21 cellular contexts compared by ENCODE assay signal in the genomic region with DNA sequence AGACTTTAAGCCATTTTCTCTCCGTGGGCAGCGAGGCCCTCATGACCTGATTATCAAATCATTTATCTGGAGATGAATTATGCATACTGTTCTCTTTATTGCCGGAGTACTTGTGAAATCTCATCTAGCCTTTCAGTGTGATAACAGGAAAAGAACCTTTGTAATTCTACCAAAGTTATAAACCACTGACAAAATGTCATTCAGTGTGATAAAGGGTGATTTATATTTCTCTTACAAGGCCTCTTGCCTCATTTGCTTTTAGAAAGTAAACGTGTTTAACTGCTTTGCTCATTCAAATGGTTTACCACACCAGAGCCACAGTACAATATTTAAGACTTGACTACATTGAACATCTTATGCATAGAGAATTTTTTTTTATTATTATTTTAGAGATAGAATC. TPM values are rescaled to one million over a fixed set of nuclear protein-coding genes. Genes with fewer than 3 reads are reported as not detected.
"Had no signal": no experiment of that assay in that cellular context is flagged by ENCODE, and none has a peak within 500 bp of the region (broad histone marks: within the 10 kb centered on the region; RNA-seq: fewer than 3 reads in every experiment).

No MANE protein-coding gene starts in this region.

- H3K36me3 ChIP-seq: ovary, right lobe of liver, spleen, uterus had no signal

- H3K9me3 ChIP-seq: gastroesophageal sphincter, heart right ventricle, ovary, right lobe of liver, spleen, tibial nerve, uterus had no signal

- DNase-seq: activated CD4-positive, alpha-beta memory T cell treated with anti-CD3 and anti-CD28 coated beads, Interleukin-2, amount 10 ng/mL, durations not matched to agents 7 days and 5 days; activated CD4-positive, alpha-beta T cell treated with anti-CD3 and anti-CD28 coated beads for 48 hours; activated CD4-positive, CD25-positive, alpha-beta regulatory T cell; activated CD8-positive, alpha-beta memory T cell treated with anti-CD3 and anti-CD28 coated beads, Interleukin-2, amount 10 ng/mL, durations not matched to agents 7 days and 5 days; activated naive CD4-positive, alpha-beta T cell treated with anti-CD3 and anti-CD28 coated beads for 36 hours; activated T-cell treated with anti-CD3 and anti-CD28 coated beads, Interleukin-2, amount 50 U/mL, for 1 hour; anterior cingulate cortex; cortex of kidney; heart right ventricle; immature natural killer cell; naive B cell; ovary; right lobe of liver; spleen; stimulated activated naive CD4-positive, alpha-beta T cell treated with Interleukin-2 at 50 U/mL for 16 hours; substantia nigra; T-cell; uterus had no signal

- FAIRE-seq: endometrium had no signal

- H3K4me1 ChIP-seq: heart right ventricle, right lobe of liver, spleen, tibial nerve, uterus had no signal

- H3K4me3 ChIP-seq: gastroesophageal sphincter, heart right ventricle, ovary, right lobe of liver, spleen, tibial nerve, uterus had no signal

- H3K27ac ChIP-seq: gastroesophageal sphincter, heart right ventricle, ovary, right lobe of liver, spleen, tibial nerve, uterus had no signal

- H3K27me3 ChIP-seq: gastroesophageal sphincter, heart right ventricle, ovary, right lobe of liver, tibial nerve, uterus had no signal

- ATAC-seq: activated CD8-positive, alpha-beta memory T cell treated with anti-CD3 and anti-CD28 coated beads, Interleukin-2, amount 10 ng/mL, durations not matched to agents 7 days and 5 days; gastroesophageal sphincter; heart right ventricle; right lobe of liver; T-cell had no signal

RNA-seq across cellular contexts. Expression of a gene that starts 13.8 kb away (rescaled TPM):
- polyA plus RNA-seq: immature natural killer cell had no signal
